In the genomic region with DNA sequence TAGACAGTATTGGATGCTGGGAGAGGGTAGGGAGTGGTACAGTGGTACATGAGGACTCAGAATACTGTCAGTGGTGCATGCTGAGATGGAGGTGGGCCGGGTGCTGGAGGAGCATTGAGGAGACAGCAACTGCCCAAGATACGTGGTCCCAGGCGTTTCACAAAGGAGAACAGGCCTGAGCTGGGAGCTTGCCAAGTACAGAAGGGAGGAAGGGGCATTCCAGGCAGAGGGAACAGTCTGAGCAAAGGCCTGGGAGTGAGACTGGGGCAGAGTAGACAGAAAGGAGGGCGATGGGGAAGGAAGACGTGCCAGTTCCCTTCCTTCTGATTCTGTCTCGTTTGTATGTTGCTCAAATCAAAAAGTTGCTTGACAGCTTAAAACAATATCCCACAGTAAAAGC, we compare ENCODE assay signal across 27 cellular contexts. TPM values are rescaled to one million over a fixed set of nuclear protein-coding genes. Genes with fewer than 3 reads are reported as not detected.
"Had no signal": no experiment of that assay in that cellular context is flagged by ENCODE, and none has a peak within 500 bp of the region (broad histone marks: within the 10 kb centered on the region; RNA-seq: fewer than 3 reads in every experiment).

No MANE protein-coding gene starts in this region.

- DNase-seq: nephron progenitor cell; nucleus accumbens; pancreas; psoas muscle; right cardiac atrium; right lobe of liver; sigmoid colon; small intestine; stimulated activated CD4-positive, alpha-beta T cell treated with anti-CD3 and anti-CD28 coated beads, Interleukin-15, amount 100 ng/mL, for 24 hours; stimulated activated CD4-positive, alpha-beta T cell treated with anti-CD3 and anti-CD28 coated beads, Interleukin-2, amount 100 ng/mL, for 24 hours; stimulated activated CD4-positive, alpha-beta T cell treated with anti-CD3 and anti-CD28 coated beads, Interleukin-2, amount 100 ng/mL, for 48 hours; stimulated activated CD4-positive, alpha-beta T cell treated with anti-CD3 and anti-CD28 coated beads, Interleukin-4, amount 100 ng/mL, for 24 hours; stimulated activated naive B cell treated with anti-CD40 and anti-IgM and Interleukin-4, amounts not matched to agents 10 μg/mL and 1 μg/mL and 100 μg/mL, for 72 hours; stimulated activated naive CD4-positive, alpha-beta T cell treated with Interleukin-2 at 50 U/mL for 16 hours; stomach; thyroid gland; trophoblast cell; upper lobe of left lung had no signal

- H3K4me3 ChIP-seq: pancreas, psoas muscle, right lobe of liver, sigmoid colon, stomach, thoracic aorta, thyroid gland, tibial nerve, upper lobe of left lung, vagina had no signal

- ATAC-seq: pancreas; psoas muscle; right lobe of liver; stimulated activated effector memory CD8-positive, alpha-beta T cell treated with anti-CD3 and anti-CD28 coated beads, Interleukin-12 subunit alpha, Interleukin-12 subunit beta, amount 100 ng/mL, for 72 hours; stimulated activated naive B cell treated with anti-CD40 and anti-IgM and Interleukin-4, amounts not matched to agents 10 μg/mL and 1 μg/mL and 100 μg/mL, for 72 hours had no signal

- H3K4me1 ChIP-seq: pancreas, psoas muscle, right lobe of liver, sigmoid colon, thyroid gland, tibial nerve, upper lobe of left lung, vagina had no signal

- H3K36me3 ChIP-seq: neutrophil, right lobe of liver, thoracic aorta, vagina had no signal

- H3K4me3 Mint-ChIP-seq: natural killer cell treated with Interleukin-12 subunit alpha and Interleukin-12 subunit beta and Interleukin-15 and Interleukin-18, amount 100 ng/mL, for 72 hours; nephron progenitor cell; neural crest cell; stimulated activated effector memory CD8-positive, alpha-beta T cell treated with anti-CD3 and anti-CD28 coated beads, Interleukin-12 subunit alpha, Interleukin-12 subunit beta, amount 100 ng/mL, for 72 hours; stimulated activated naive B cell treated with anti-CD40 and anti-IgM and Interleukin-4, amounts not matched to agents 10 μg/mL and 1 μg/mL and 100 μg/mL, for 72 hours; stimulated activated naive CD8-positive, alpha-beta T cell treated with anti-CD3 and anti-CD28 coated beads, Interleukin-15, Interleukin-2, amounts not matched to agents 100 ng/mL and 50 ng/mL, for 24 hours had no signal

- H3K36me3 Mint-ChIP-seq: natural killer cell treated with Interleukin-12 subunit alpha and Interleukin-12 subunit beta and Interleukin-15 and Interleukin-18, amount 100 ng/mL, for 72 hours; stimulated activated effector memory CD8-positive, alpha-beta T cell treated with anti-CD3 and anti-CD28 coated beads, Interleukin-12 subunit alpha, Interleukin-12 subunit beta, amount 100 ng/mL, for 72 hours had no signal

- H3K9me3 ChIP-seq: neutrophil, pancreas, psoas muscle, right lobe of liver, sigmoid colon, thoracic aorta, thyroid gland, upper lobe of left lung, vagina had no signal

- H3K27me3 ChIP-seq: pancreas, right lobe of liver, sigmoid colon, stomach, thyroid gland, tibial nerve, upper lobe of left lung, vagina had no signal

- H3K27ac ChIP-seq: neutrophil, pancreas, psoas muscle, right lobe of liver, sigmoid colon, stomach, thoracic aorta, thyroid gland, tibial nerve, upper lobe of left lung, vagina had no signal

- H3K4me1 Mint-ChIP-seq: nephron progenitor cell; neural crest cell; stimulated activated effector memory CD8-positive, alpha-beta T cell treated with anti-CD3 and anti-CD28 coated beads, Interleukin-12 subunit alpha, Interleukin-12 subunit beta, amount 100 ng/mL, for 72 hours; stimulated activated naive B cell treated with anti-CD40 and anti-IgM and Interleukin-4, amounts not matched to agents 10 μg/mL and 1 μg/mL and 100 μg/mL, for 72 hours had no signal

- H3K9me3 Mint-ChIP-seq: natural killer cell treated with Interleukin-12 subunit alpha and Interleukin-12 subunit beta and Interleukin-15 and Interleukin-18, amount 100 ng/mL, for 72 hours; neural crest cell; stimulated activated effector memory CD8-positive, alpha-beta T cell treated with anti-CD3 and anti-CD28 coated beads, Interleukin-12 subunit alpha, Interleukin-12 subunit beta, amount 100 ng/mL, for 72 hours; stimulated activated naive B cell treated with anti-CD40 and anti-IgM and Interleukin-4, amounts not matched to agents 10 μg/mL and 1 μg/mL and 100 μg/mL, for 72 hours; stimulated activated naive CD8-positive, alpha-beta T cell treated with anti-CD3 and anti-CD28 coated beads, Interleukin-15, Interleukin-2, amounts not matched to agents 100 ng/mL and 50 ng/mL, for 24 hours had no signal

- H3K27me3 Mint-ChIP-seq: natural killer cell treated with Interleukin-12 subunit alpha and Interleukin-12 subunit beta and Interleukin-15 and Interleukin-18, amount 100 ng/mL, for 72 hours; stimulated activated naive B cell treated with anti-CD40 and anti-IgM and Interleukin-4, amounts not matched to agents 10 μg/mL and 1 μg/mL and 100 μg/mL, for 72 hours; stimulated activated naive CD8-positive, alpha-beta T cell treated with anti-CD3 and anti-CD28 coated beads, Interleukin-15, Interleukin-2, amounts not matched to agents 100 ng/mL and 50 ng/mL, for 24 hours had no signal

- H3K27ac Mint-ChIP-seq: nephron progenitor cell; stimulated activated naive B cell treated with anti-CD40 and anti-IgM and Interleukin-4, amounts not matched to agents 10 μg/mL and 1 μg/mL and 100 μg/mL, for 72 hours; stimulated activated naive CD8-positive, alpha-beta T cell treated with anti-CD3 and anti-CD28 coated beads, Interleukin-15, Interleukin-2, amounts not matched to agents 100 ng/mL and 50 ng/mL, for 24 hours had no signal

RNA-seq across cellular contexts. Expression of a gene that starts 15.2 kb away (rescaled TPM):
- total RNA-seq: osteocyte had no signal
